21 cellular contexts compared by ENCODE assay signal in genomic region chr9:84141762-84142370, GRCh38.
DNase-seq lines count a peak whose midpoint lies in the region; ATAC-seq, FAIRE-seq and TF ChIP-seq lines count a peak whose summit lies in the region.
"Had no signal": no experiment of that assay in that cellular context is flagged by ENCODE, and none has a peak within 500 bp of the region (broad histone marks: within the 10 kb centered on the region; RNA-seq: fewer than 3 reads in every experiment).

No MANE protein-coding gene starts in this region.

- no peak for TF ChIP-seq RAD21 in K562 (CRISPR knock-in tag; conservative IDR thresholded peaks at IDR 0.05 in 1 of 2, IDR thresholded peaks at IDR 0.05 in 1 of 2)

- H3K9me3 ChIP-seq in K562 (replicated peaks; ENCODE audit: control insufficient read depth, insufficient read depth, low read depth, low read length) = no peaks in the 10 kb centered on the region
- H3K9me3 ChIP-seq: body of pancreas, suprapubic skin had no signal

- H3K36me3 Mint-ChIP-seq in activated CD4-positive, alpha-beta T cell treated with anti-CD3 and anti-CD28 coated beads, Interleukin-2, amount 10 ng/mL, durations not matched to agents 24 days and 14 days (ENCODE audit: low read depth) = no peaks in the 10 kb centered on the region
- H3K36me3 Mint-ChIP-seq: CD4-positive, CD25-positive, alpha-beta regulatory T cell; stimulated activated effector memory CD8-positive, alpha-beta T cell treated with anti-CD3 and anti-CD28 coated beads, Interleukin-12 subunit alpha, Interleukin-12 subunit beta, amount 100 ng/mL, for 72 hours had no signal

- POLR2A ChIA-PET in K562 (lab: Yijun Ruan, JAX) = no interaction called here

- CTCF ChIA-PET in K562 (lab: Yijun Ruan, JAX; ENCODE audit: low intra/inter-chr PET ratio) = no interaction called here

- no peak overlapping the region for H3K4me3 Mint-ChIP-seq in activated CD4-positive, alpha-beta T cell treated with anti-CD3 and anti-CD28 coated beads, Interleukin-2, amount 10 ng/mL, durations not matched to agents 24 days and 14 days
- H3K4me3 Mint-ChIP-seq: activated CD8-positive, alpha-beta T cell treated with anti-CD3 and anti-CD28 coated beads for 36 hours; CD4-positive, CD25-positive, alpha-beta regulatory T cell had no signal

- no peak overlapping the region for H3K27ac Mint-ChIP-seq in activated CD4-positive, alpha-beta T cell treated with anti-CD3 and anti-CD28 coated beads, Interleukin-2, amount 10 ng/mL, durations not matched to agents 24 days and 14 days
- H3K27ac Mint-ChIP-seq: activated CD8-positive, alpha-beta T cell treated with anti-CD3 and anti-CD28 coated beads for 36 hours; CD4-positive, CD25-positive, alpha-beta regulatory T cell; stimulated activated effector memory CD8-positive, alpha-beta T cell treated with anti-CD3 and anti-CD28 coated beads, Interleukin-12 subunit alpha, Interleukin-12 subunit beta, amount 100 ng/mL, for 72 hours had no signal

- no peak overlapping the region for H2AFZ ChIP-seq in K562 (ENCODE audit: low read depth, low read length)

- 3% methylated on average over 5 of the region's 5 CpGs for WGBS in K562 (ENCODE audit: insufficient coverage, low coverage, missing lambda C conversion rate)

- H3K4me1 ChIP-seq in K562 (replicated peaks in 1 of 2; ENCODE audit: control insufficient read depth in 2 of 2, insufficient read depth in 2 of 2, low read length in 2 of 2) = peaks cover 0 to 6% of the 10 kb centered on the region in 2 experiments; a peak in 2 of 5 replicates

- no peak for FAIRE-seq in K562 (lab: Jason Lieb, UNC)

- H3K9me3 Mint-ChIP-seq in activated CD4-positive, alpha-beta T cell treated with anti-CD3 and anti-CD28 coated beads, Interleukin-2, amount 10 ng/mL, durations not matched to agents 24 days and 14 days = no peaks in the 10 kb centered on the region
- H3K9me3 Mint-ChIP-seq: activated CD8-positive, alpha-beta T cell treated with anti-CD3 and anti-CD28 coated beads for 36 hours; stimulated activated effector memory CD8-positive, alpha-beta T cell treated with anti-CD3 and anti-CD28 coated beads, Interleukin-12 subunit alpha, Interleukin-12 subunit beta, amount 100 ng/mL, for 72 hours had no signal

- H3K27me3 Mint-ChIP-seq in activated CD4-positive, alpha-beta T cell treated with anti-CD3 and anti-CD28 coated beads, Interleukin-2, amount 10 ng/mL, durations not matched to agents 24 days and 14 days = peaks cover 44% of the 10 kb centered on the region

- H3K9me1 ChIP-seq in K562 (ENCODE audit: control insufficient read depth, insufficient read depth, low read length) = no peaks in the 10 kb centered on the region

- no peak for TF ChIP-seq POLR2A in K562 (conservative IDR thresholded peaks at IDR 0.05)

- H3K36me3 ChIP-seq in K562 (ENCODE audit: control insufficient read depth, insufficient read depth, low read length) = no peaks in the 10 kb centered on the region
- H3K36me3 ChIP-seq: suprapubic skin had no signal

- peak; percentile 34 for DNase-seq in activated CD4-positive, alpha-beta T cell treated with anti-CD3 and anti-CD28 coated beads, Interleukin-2, amount 10 ng/mL, durations not matched to agents 24 days and 14 days
- no peak for DNase-seq in activated CD4-positive, alpha-beta T cell treated with anti-CD3 and anti-CD28 coated beads for 1 hour
- peak; percentile 49 for DNase-seq in NCI-H2029 treated with DMSO at 0.1 percent for 48 hours (lab: John Stamatoyannopoulos, UW)
- DNase-seq in K562 (ENCODE audit: extremely low read depth in 1 of 4, low spot score in 3 of 4) = no peak
- no peak for DNase-seq in dermis blood vessel endothelial cell
- DNase-seq in HCEC 1CT = no peak
- no peak for DNase-seq in stimulated activated CD4-positive, alpha-beta T cell treated with anti-CD3 and anti-CD28 coated beads, Interleukin-4, amount 100 ng/mL, for 24 hours
- DNase-seq: activated CD4-positive, CD25-positive, alpha-beta regulatory T cell; activated CD8-positive, alpha-beta T cell treated with anti-CD3 and anti-CD28 coated beads for 36 hours; activated gamma-delta T cell; body of pancreas; CD4-positive, CD25-positive, alpha-beta regulatory T cell; effector memory CD4-positive, alpha-beta T cell; foreskin melanocyte; left ventricle myocardium superior; NCI-H1694; T1000 had no signal

- intact Hi-C loops in activated CD4-positive, alpha-beta T cell treated with anti-CD3 and anti-CD28 coated beads, Interleukin-2, amount 10 ng/mL, durations not matched to agents 24 days and 14 days (cut with micrococcal nuclease) = loop anchor here (10.0 kb wide), 1 partner anchor 157 kb away; the partner anchor contains the start of genes HNRNPK and RMI1
- intact Hi-C loops in K562 (cut with micrococcal nuclease) = no loop called here

- H3K27me3 ChIP-seq in K562 (ENCODE audit: control insufficient read depth in 2 of 2, insufficient read depth in 2 of 2, low read length in 2 of 2) = peaks cover 15 to 16% of the 10 kb centered on the region in 2 experiments

- no peak overlapping the region for H3K9ac ChIP-seq in K562 (ENCODE audit: insufficient read depth in 1 of 2, low read depth in 2 of 2, low read length in 2 of 2)

- H3K4me1 Mint-ChIP-seq in activated CD4-positive, alpha-beta T cell treated with anti-CD3 and anti-CD28 coated beads, Interleukin-2, amount 10 ng/mL, durations not matched to agents 24 days and 14 days = peaks cover 8% of the 10 kb centered on the region

- no peak overlapping the region for H3K27ac ChIP-seq in K562 (ENCODE audit: extremely low read depth, low read depth, low read length)
- H3K27ac ChIP-seq: body of pancreas, hepatocyte, suprapubic skin had no signal

- TF ChIP-seq EP300 in K562 (IDR thresholded peaks at IDR 0.05; ENCODE audit: low read length) = no peak

- ATAC-seq in K562 = no peak
- ATAC-seq: activated CD8-positive, alpha-beta T cell treated with anti-CD3 and anti-CD28 coated beads for 36 hours; body of pancreas; esophagus mucosa; left ventricle myocardium superior; stimulated activated effector memory CD8-positive, alpha-beta T cell treated with anti-CD3 and anti-CD28 coated beads, Interleukin-12 subunit alpha, Interleukin-12 subunit beta, amount 100 ng/mL, for 72 hours had no signal

- TF ChIP-seq CTCF in K562 (IDR thresholded peaks at IDR 0.05 in 2 of 3, conservative IDR thresholded peaks at IDR 0.05 in 1 of 3; ENCODE audit: insufficient read depth in 2 of 3, low read depth in 1 of 3, low read length in 3 of 3) = no peak

- H3K79me2 ChIP-seq in K562 (ENCODE audit: control insufficient read depth, insufficient read depth, low read length) = no peaks in the 10 kb centered on the region
- H3K79me2 ChIP-seq: hepatocyte had no signal

- H3K4me3 ChIP-seq in K562 = no peak overlapping the region
- H3K4me3 ChIP-seq: body of pancreas, hepatocyte had no signal

- H3K4me2 ChIP-seq in K562 (ENCODE audit: insufficient read depth, low read length) = no peak overlapping the region

- no TSS peak for BruUV-seq in K562 (replicated peaks; lab: Mats Ljungman, UMichigan)

- H4K20me1 ChIP-seq in K562 (replicated peaks; ENCODE audit: control insufficient read depth, insufficient read depth, low read length) = no peaks in the 10 kb centered on the region

- in situ Hi-C loops in K562 (cut with MboI) = no loop called here

TF ChIP-seq in K562, 482 proteins besides CTCF, POLR2A, EP300 and RAD21:
- peak; percentile 11 for TF ChIP-seq ZFP36 (IDR thresholded peaks at IDR 0.05; ENCODE audit: low read depth, low read length, partially characterized antibody)
- TF ChIP-seq ZNF354B (CRISPR knock-in tag; IDR thresholded peaks at IDR 0.05) = no peak
- TF ChIP-seq ZNF134 (CRISPR knock-in tag; conservative IDR thresholded peaks at IDR 0.05) = no peak
- TF ChIP-seq ATF3 (IDR thresholded peaks at IDR 0.05) = no peak
- TF ChIP-seq ATF3 (CRISPR knock-in tag; conservative IDR thresholded peaks at IDR 0.05) = no peak

Comparison
In these comparisons a context has a peak if more than half of its experiments do, and no peak if none do; other contexts are left out.
1. DNase-seq: peak in activated CD4-positive, alpha-beta T cell treated with anti-CD3 and anti-CD28 coated beads, Interleukin-2, amount 10 ng/mL, durations not matched to agents 24 days and 14 days (single experiment) and NCI-H2029 treated with DMSO at 0.1 percent for 48 hours (single experiment); none in activated CD4-positive, alpha-beta T cell treated with anti-CD3 and anti-CD28 coated beads for 1 hour (single experiment), K562 (0 of 4), dermis blood vessel endothelial cell (single experiment), HCEC 1CT (single experiment) and stimulated activated CD4-positive, alpha-beta T cell treated with anti-CD3 and anti-CD28 coated beads, Interleukin-4, amount 100 ng/mL, for 24 hours (single experiment).